12 cellular contexts compared by ENCODE assay signal in the genomic region with DNA sequence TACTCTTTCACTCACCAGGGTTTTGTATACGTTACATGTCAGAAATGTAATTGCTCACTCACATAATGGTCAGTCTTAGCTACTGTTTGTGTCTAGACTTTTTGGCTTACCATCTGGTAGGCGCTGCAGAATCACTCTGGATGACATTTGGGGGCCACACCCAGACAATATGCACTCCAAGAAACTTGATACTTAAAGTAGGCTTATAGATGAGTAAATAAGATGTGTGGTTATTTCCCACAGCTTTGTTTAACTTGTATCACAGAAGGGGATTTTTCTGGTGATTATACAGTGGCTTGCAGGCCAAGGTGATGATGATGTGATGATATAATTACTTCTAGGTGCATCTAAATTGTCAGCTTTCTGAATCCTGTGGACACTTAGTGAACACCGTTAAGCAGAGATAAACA.
DNase-seq lines count a peak whose midpoint lies in the region; ATAC-seq, FAIRE-seq and TF ChIP-seq lines count a peak whose summit lies in the region.
"Had no signal": no experiment of that assay in that cellular context is flagged by ENCODE, and none has a peak within 500 bp of the region (broad histone marks: within the 10 kb centered on the region; RNA-seq: fewer than 3 reads in every experiment).

No MANE protein-coding gene starts in this region.

- POLR2A ChIA-PET in CD8-positive, alpha-beta memory T cell (lab: Charles Lee): interaction anchor here (0.8 kb wide), 1 partner anchor 9 kb away, joined by 4 read pairs; no protein-coding TSS in a partner anchor

- intact Hi-C loops in pancreas (cut with DNase I): no loop called here

- H3K4me3 ChIP-seq in CD8-positive, alpha-beta memory T cell (ENCODE audit: low read length): no peak overlapping the region
- H3K4me3 ChIP-seq in WERI-Rb-1 (ENCODE audit: low read depth, low read length): no peak overlapping the region
- no peak overlapping the region for H3K4me3 ChIP-seq in pancreas
- no peak overlapping the region for H3K4me3 ChIP-seq in Peyer's patch

- peak overlapping the region; percentile 46 for H3K27ac ChIP-seq in CD8-positive, alpha-beta memory T cell (ENCODE audit: low read depth, low read length)
- H3K27ac ChIP-seq in WERI-Rb-1: no peak overlapping the region
- no peak overlapping the region for H3K27ac ChIP-seq in pancreas
- H3K27ac ChIP-seq in Peyer's patch: no peak overlapping the region

- no peaks in the 10 kb centered on the region for H3K9me3 Mint-ChIP-seq in CD8-positive, alpha-beta memory T cell
- H3K9me3 Mint-ChIP-seq in glutamatergic neuron (ENCODE audit: unreplicated experiment): peaks cover 3% of the 10 kb centered on the region

- no peak for ATAC-seq in pancreas

- no peak for TF ChIP-seq CTCF in WERI-Rb-1 (IDR thresholded peaks at IDR 0.05; ENCODE audit: low read depth, low read length)
- no peak for TF ChIP-seq CTCF in glutamatergic neuron (IDR thresholded peaks at IDR 0.05; ENCODE audit: partially characterized antibody, unreplicated experiment)
- no peak for TF ChIP-seq CTCF in pancreas (IDR thresholded peaks at IDR 0.05)
- TF ChIP-seq CTCF in Peyer's patch (IDR thresholded peaks at IDR 0.05): no peak

- no peaks in the 10 kb centered on the region for H3K36me3 ChIP-seq in CD8-positive, alpha-beta memory T cell (ENCODE audit: insufficient read depth, low read length)
- H3K36me3 ChIP-seq in WERI-Rb-1: no peaks in the 10 kb centered on the region
- H3K36me3 ChIP-seq in pancreas: no peaks in the 10 kb centered on the region
- peaks cover 0 to 21% (median 0%) of the 10 kb centered on the region in 3 donors for H3K36me3 ChIP-seq in Peyer's patch

- H3K9me3 ChIP-seq in CD8-positive, alpha-beta memory T cell (ENCODE audit: low read length): no peaks in the 10 kb centered on the region
- no peaks in the 10 kb centered on the region for H3K9me3 ChIP-seq in WERI-Rb-1 (ENCODE audit: severe bottlenecking)
- H3K9me3 ChIP-seq in pancreas: no peaks in the 10 kb centered on the region
- no peaks in the 10 kb centered on the region for H3K9me3 ChIP-seq in Peyer's patch

- WGBS in pancreas, 2 donors: 77 to 83% methylated on average over 3 of the region's 3 CpGs

- H3K27me3 Mint-ChIP-seq in CD8-positive, alpha-beta memory T cell: peaks cover 0 to 1% of the 10 kb centered on the region in 2 donors
- peaks cover 2% of the 10 kb centered on the region for H3K27me3 Mint-ChIP-seq in glutamatergic neuron (ENCODE audit: unreplicated experiment)

- peaks cover 71 to 89% (median 89%) of the 10 kb centered on the region in 3 donors for H3K4me1 Mint-ChIP-seq in CD8-positive, alpha-beta memory T cell
- H3K4me1 Mint-ChIP-seq in glutamatergic neuron (ENCODE audit: low read depth, unreplicated experiment): peaks cover 4% of the 10 kb centered on the region

- peak overlapping the region in 6 of 7 donors; percentile 25 to 82 (median 28) for H3K4me3 Mint-ChIP-seq in CD8-positive, alpha-beta memory T cell
- H3K4me3 Mint-ChIP-seq in glutamatergic neuron (ENCODE audit: unreplicated experiment): no peak overlapping the region

- H3K27me3 ChIP-seq in CD8-positive, alpha-beta memory T cell (ENCODE audit: insufficient read depth, low read length, poor library complexity, severe bottlenecking): no peaks in the 10 kb centered on the region
- H3K27me3 ChIP-seq in WERI-Rb-1 (ENCODE audit: insufficient read depth, low read depth, severe bottlenecking): no peaks in the 10 kb centered on the region
- no peaks in the 10 kb centered on the region for H3K27me3 ChIP-seq in pancreas
- no peaks in the 10 kb centered on the region for H3K27me3 ChIP-seq in Peyer's patch

- no peak for TF ChIP-seq POLR2A in Peyer's patch (IDR thresholded peaks at IDR 0.05)

- peaks cover 15% of the 10 kb centered on the region for H3K4me1 ChIP-seq in CD8-positive, alpha-beta memory T cell (ENCODE audit: insufficient read depth, low read length)
- H3K4me1 ChIP-seq in pancreas (no peaks in the 10 kb centered on the region), Peyer's patch (peaks cover 0 to 6% (median 0%) of the 10 kb centered on the region in 4 donors)

- no peak for FAIRE-seq in pancreas (lab: Jason Lieb, UNC)
- FAIRE-seq: endometrium, urothelium cell line had no signal

- H3K27ac Mint-ChIP-seq in CD8-positive, alpha-beta memory T cell: peak overlapping the region; percentile 64 to 86 (median 82)
- H3K27ac Mint-ChIP-seq in glutamatergic neuron (ENCODE audit: unreplicated experiment): peak overlapping the region; percentile 30

- CTCF ChIA-PET in CD8-positive, alpha-beta memory T cell (lab: Charles Lee): interaction anchor here (0.9 to 2.5 kb wide), 3 partner anchors 9 to 108 kb away, joined by 3 to 11 read pairs (median 3); no protein-coding TSS in a partner anchor

- H3K36me3 Mint-ChIP-seq in CD8-positive, alpha-beta memory T cell: peaks cover 6 to 59% (median 17%) of the 10 kb centered on the region in 3 donors
- no peaks in the 10 kb centered on the region for H3K36me3 Mint-ChIP-seq in glutamatergic neuron (ENCODE audit: unreplicated experiment)

- peak in 1 of 5 donors; percentile 16 for DNase-seq in CD8-positive, alpha-beta memory T cell
- peak; percentile 71 for DNase-seq in H4 (ENCODE audit: low spot score)
- peak; percentile 58 for DNase-seq in WERI-Rb-1
- DNase-seq in glutamatergic neuron: no peak
- DNase-seq in pancreas: no peak
- no peak for DNase-seq in NCI-H345 treated with DMSO at 0.1 percent for 48 hours (lab: John Stamatoyannopoulos, UW; ENCODE audit: unreplicated experiment)
- no peak for DNase-seq in NCI-H2196 treated with DMSO at 0.1 percent for 48 hours (lab: John Stamatoyannopoulos, UW; ENCODE audit: unreplicated experiment)
- no peak for DNase-seq in Peyer's patch
- DNase-seq: DND-41, NCI-H446 treated with DMSO at 0.1 percent for 48 hours had no signal

Comparison
In these comparisons a context has a peak if more than half of its experiments do, and no peak if none do; other contexts are left out.
1. DNase-seq: peak in H4 (single experiment) and WERI-Rb-1 (single experiment); none in glutamatergic neuron (single experiment), pancreas (0 of 6), NCI-H345 treated with DMSO at 0.1 percent for 48 hours (single experiment), NCI-H2196 treated with DMSO at 0.1 percent for 48 hours (single experiment) and Peyer's patch (0 of 3).